ENCODE assay signal across 21 cellular contexts in the genomic region with DNA sequence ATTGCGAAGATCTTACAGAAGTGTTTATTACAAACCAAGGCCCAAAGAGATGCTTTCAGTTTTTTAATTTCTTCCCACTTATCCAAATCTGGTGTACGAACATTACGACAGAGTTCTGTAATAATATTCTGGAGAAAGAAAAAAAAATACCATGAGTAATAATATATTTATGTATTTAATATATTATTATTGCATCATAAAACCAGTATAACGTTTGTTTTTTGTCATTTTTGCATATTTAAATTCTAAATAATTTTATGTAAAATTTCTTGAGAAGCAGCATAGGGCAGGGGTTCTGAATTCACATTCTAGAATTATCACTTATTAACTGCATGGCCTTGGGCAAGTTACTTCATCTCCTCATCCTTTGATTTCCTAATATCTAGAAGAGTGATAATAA.
A peak's percentile ranks its signal among the peaks of the same experiment; 100 is the strongest.
DNase-seq lines count a peak whose midpoint lies in the region; ATAC-seq, FAIRE-seq and TF ChIP-seq lines count a peak whose summit lies in the region.
"Had no signal": no experiment of that assay in that cellular context is flagged by ENCODE, and none has a peak within 500 bp of the region (broad histone marks: within the 10 kb centered on the region; RNA-seq: fewer than 3 reads in every experiment).

No MANE protein-coding gene starts in this region.

- H3K79me2 ChIP-seq in K562 (ENCODE audit: control insufficient read depth, insufficient read depth, low read length) = no peaks in the 10 kb centered on the region

- no peak overlapping the region for H3K4me2 ChIP-seq in K562 (ENCODE audit: insufficient read depth, low read length)
- H3K4me2 ChIP-seq: BLaER1 treated with 17β-estradiol and CSF1 and Interleukin-3, amounts not matched to agents 10 nM and 100 nM; GM23338 had no signal

- POLR2A ChIA-PET in K562 (lab: Yijun Ruan, JAX) (no interaction called here), MCF 10A (lab: Yijun Ruan, JAX) (no interaction called here)

- H4K20me1 ChIP-seq in K562 (replicated peaks; ENCODE audit: control insufficient read depth, insufficient read depth, low read length) = no peaks in the 10 kb centered on the region; the same call in 1 of the 2 replicates
- H4K20me1 ChIP-seq: BLaER1 treated with 17β-estradiol and CSF1 and Interleukin-3, amounts not matched to agents 10 nM and 100 nM had no signal

- H3K4me1 ChIP-seq in K562 (replicated peaks in 1 of 2; ENCODE audit: control insufficient read depth in 2 of 2, insufficient read depth in 2 of 2, low read length in 2 of 2) = no peaks in the 10 kb centered on the region
- H3K4me1 ChIP-seq: BE2C; BLaER1 treated with 17β-estradiol and CSF1 and Interleukin-3, amounts not matched to agents 10 nM and 100 nM had no signal

- no peaks in the 10 kb centered on the region for H3K27me3 Mint-ChIP-seq in MCF 10A (ENCODE audit: insufficient read depth, unreplicated experiment)
- H3K27me3 Mint-ChIP-seq: CD4-positive, alpha-beta T cell; CD8-positive, alpha-beta memory T cell had no signal

- no peaks in the 10 kb centered on the region for H3K9me3 ChIP-seq in K562 (replicated peaks; ENCODE audit: control insufficient read depth, insufficient read depth, low read depth, low read length)
- H3K9me3 ChIP-seq: BE2C; BLaER1 treated with 17β-estradiol and CSF1 and Interleukin-3, amounts not matched to agents 10 nM and 100 nM had no signal

- in situ Hi-C loops in K562 (cut with MboI) = no loop called here

- H3K36me3 Mint-ChIP-seq in MCF 10A (ENCODE audit: insufficient read depth, unreplicated experiment) = peaks cover 79% of the 10 kb centered on the region

- peaks cover 91% of the 10 kb centered on the region for H3K36me3 ChIP-seq in K562 (ENCODE audit: control insufficient read depth, insufficient read depth, low read length)

- intact Hi-C loops in K562 (cut with micrococcal nuclease) = no loop called here
- intact Hi-C loops in MCF 10A (cut with micrococcal nuclease) = no loop called here

- no peak for ATAC-seq in K562
- ATAC-seq in omental fat pad (ENCODE audit: low FRiP score) = peak; percentile 32
- ATAC-seq: GM12878, GM23338, HCT116 had no signal

- H3K4me3 ChIP-seq in K562 = no peak overlapping the region
- H3K4me3 ChIP-seq: BLaER1 treated with 17β-estradiol and CSF1 and Interleukin-3, amounts not matched to agents 10 nM and 100 nM; GM12878; GM23338 had no signal

- TF ChIP-seq EP300 in K562 (IDR thresholded peaks at IDR 0.05; ENCODE audit: low read length) = no peak

- no peaks in the 10 kb centered on the region for H3K9me1 ChIP-seq in K562 (ENCODE audit: control insufficient read depth, insufficient read depth, low read length)

- no peak overlapping the region for H3K4me3 Mint-ChIP-seq in MCF 10A (ENCODE audit: unreplicated experiment)
- H3K4me3 Mint-ChIP-seq: CD14-positive monocyte; CD4-positive, alpha-beta T cell; CD8-positive, alpha-beta memory T cell; GM23338; H9 had no signal

- TF ChIP-seq CTCF in K562 (IDR thresholded peaks at IDR 0.05 in 2 of 3, conservative IDR thresholded peaks at IDR 0.05 in 1 of 3; ENCODE audit: insufficient read depth in 2 of 3, low read depth in 1 of 3, low read length in 3 of 3) (no peak), omental fat pad (IDR thresholded peaks at IDR 0.05) (no peak), MCF 10A (IDR thresholded peaks at IDR 0.05; ENCODE audit: unreplicated experiment) (no peak)

- no peaks in the 10 kb centered on the region for H3K27me3 ChIP-seq in K562 (ENCODE audit: control insufficient read depth in 2 of 2, insufficient read depth in 2 of 2, low read length in 2 of 2)
- H3K27me3 ChIP-seq: BE2C; BLaER1 treated with 17β-estradiol and CSF1 and Interleukin-3, amounts not matched to agents 10 nM and 100 nM had no signal

- FAIRE-seq in RCC 7860 (lab: Jason Lieb, UNC) (peak; percentile 62), K562 (lab: Jason Lieb, UNC) (no peak)
- FAIRE-seq: D721Med, GM12878 had no signal

- CTCF ChIA-PET in K562 (lab: Yijun Ruan, JAX; ENCODE audit: low intra/inter-chr PET ratio) = no interaction called here
- CTCF ChIA-PET in MCF 10A (lab: Yijun Ruan, JAX) = no interaction called here

- H3K27ac ChIP-seq in K562 (ENCODE audit: extremely low read depth, low read depth, low read length) = no peak overlapping the region
- H3K27ac ChIP-seq: 22Rv1; BLaER1 treated with 17β-estradiol and CSF1 and Interleukin-3, amounts not matched to agents 10 nM and 100 nM had no signal

- DNase-seq in RCC 7860 (ENCODE audit: low spot score) = no peak
- no peak for DNase-seq in K562 (ENCODE audit: extremely low read depth in 1 of 4, low spot score in 3 of 4)
- no peak for DNase-seq in omental fat pad (ENCODE audit: low spot score)
- DNase-seq in GM19238 (ENCODE audit: insufficient read length, low spot score) = no peak
- DNase-seq in MCF 10A (ENCODE audit: unreplicated experiment) = no peak
- no peak for DNase-seq in AML-193 (lab: John Stamatoyannopoulos, UW)
- DNase-seq: BE2C; CD4-positive, alpha-beta T cell; CD8-positive, alpha-beta memory T cell; DMS 273 treated with DMSO at 0.1 percent for 48 hours; DMS79; EL; GDM1; H9 had no signal

- TF ChIP-seq RAD21 in K562 (CRISPR knock-in tag; conservative IDR thresholded peaks at IDR 0.05 in 1 of 2, IDR thresholded peaks at IDR 0.05 in 1 of 2) = no peak

- H3K9me3 Mint-ChIP-seq in MCF 10A (ENCODE audit: unreplicated experiment) = no peaks in the 10 kb centered on the region
- H3K9me3 Mint-ChIP-seq: CD14-positive monocyte; CD4-positive, alpha-beta T cell; CD8-positive, alpha-beta memory T cell; GM23338; H9 had no signal

- H3K4me1 Mint-ChIP-seq in MCF 10A (ENCODE audit: insufficient read depth, unreplicated experiment) = peaks cover 7% of the 10 kb centered on the region
- H3K4me1 Mint-ChIP-seq: CD14-positive monocyte, GM23338, H9 had no signal

- WGBS in K562 (ENCODE audit: insufficient coverage, low coverage, missing lambda C conversion rate) = 83% methylated on average over 4 of the region's 4 CpGs

- no peak for TF ChIP-seq POLR2A in K562 (conservative IDR thresholded peaks at IDR 0.05)

- no peak overlapping the region for H3K9ac ChIP-seq in K562 (ENCODE audit: insufficient read depth in 1 of 2, low read depth in 2 of 2, low read length in 2 of 2)
- H3K9ac ChIP-seq: BLaER1 treated with 17β-estradiol and CSF1 and Interleukin-3, amounts not matched to agents 10 nM and 100 nM had no signal

- H2AFZ ChIP-seq in K562 (ENCODE audit: low read depth, low read length) = no peak overlapping the region
- H2AFZ ChIP-seq: GM23338 had no signal

- no peak overlapping the region for H3K27ac Mint-ChIP-seq in MCF 10A (ENCODE audit: low read depth, unreplicated experiment)
- H3K27ac Mint-ChIP-seq: CD14-positive monocyte; CD4-positive, alpha-beta T cell; GM23338; H9 had no signal

- BruUV-seq in K562 (replicated peaks; lab: Mats Ljungman, UMichigan) (no TSS peak), MCF 10A (replicated peaks; lab: Mats Ljungman, UMichigan) (no TSS peak)

TF ChIP-seq in K562, 482 proteins besides CTCF, POLR2A, EP300 and RAD21:
- TF ChIP-seq CEBPG (CRISPR knock-in tag; IDR thresholded peaks at IDR 0.05) (no peak), CEBPG (tag; conservative IDR thresholded peaks at IDR 0.05 in 1 of 2, IDR thresholded peaks at IDR 0.05 in 1 of 2) (peak; percentile 14 to 87; a peak in 2 of 4 replicates), CEBPB (tag; IDR thresholded peaks at IDR 0.05) (peak; percentile 50), RBM34 (IDR thresholded peaks at IDR 0.05; ENCODE audit: borderline replicate concordance, insufficient read depth, low read length) (no peak), ZNF384 (IDR thresholded peaks at IDR 0.05; ENCODE audit: low read depth, low read length) (no peak), COPS2 (conservative IDR thresholded peaks at IDR 0.05) (no peak)
TF ChIP-seq in K562: peak in this region for 2.
